35 cellular contexts compared by ENCODE assay signal in genomic region chr4:74175379-74175778, GRCh38.
"Had no signal": no experiment of that assay in that cellular context is flagged by ENCODE, and none has a peak within 500 bp of the region (broad histone marks: within the 10 kb centered on the region; RNA-seq: fewer than 3 reads in every experiment).

No MANE protein-coding gene starts in this region.

- H3K36me3 ChIP-seq: MG63 had no signal

- H3K9me3 ChIP-seq: MG63 had no signal

- H3K4me3 ChIP-seq: MG63 had no signal

- DNase-seq: MG63, MM.1S, MV-4-11, NCI-H1048, NCI-H1092, NCI-H1092 treated with DMSO at 0.1 percent for 48 hours, NCI-H1105, NCI-H1105 treated with DMSO at 0.1 percent for 48 hours, NCI-H1417, NCI-H1417 treated with DMSO at 0.1 percent for 48 hours, NCI-H1436, NCI-H1436 treated with DMSO at 0.1 percent for 48 hours, NCI-H146, NCI-H1694, NCI-H1694 treated with DMSO at 0.1 percent for 48 hours, NCI-H187, NCI-H187 treated with DMSO at 0.1 percent for 48 hours, NCI-H1930, NCI-H2029, NCI-H2029 treated with DMSO at 0.1 percent for 48 hours, NCI-H2081, NCI-H2081 treated with DMSO at 0.1 percent for 48 hours, NCI-H2107, NCI-H2171, NCI-H2171 treated with DMSO at 0.1 percent for 48 hours, NCI-H2227 treated with DMSO at 0.1 percent for 48 hours, NCI-H226, NCI-H345, NCI-H446, NCI-H446 treated with DMSO at 0.1 percent for 48 hours, NCI-H510A, NCI-H510A treated with DMSO at 0.1 percent for 48 hours, NCI-H524, NCI-H524 treated with DMSO at 0.1 percent for 48 hours, NCI-H526 had no signal

- H3K27me3 ChIP-seq: MG63 had no signal
